22 cellular contexts compared by ENCODE assay signal in the genomic region with DNA sequence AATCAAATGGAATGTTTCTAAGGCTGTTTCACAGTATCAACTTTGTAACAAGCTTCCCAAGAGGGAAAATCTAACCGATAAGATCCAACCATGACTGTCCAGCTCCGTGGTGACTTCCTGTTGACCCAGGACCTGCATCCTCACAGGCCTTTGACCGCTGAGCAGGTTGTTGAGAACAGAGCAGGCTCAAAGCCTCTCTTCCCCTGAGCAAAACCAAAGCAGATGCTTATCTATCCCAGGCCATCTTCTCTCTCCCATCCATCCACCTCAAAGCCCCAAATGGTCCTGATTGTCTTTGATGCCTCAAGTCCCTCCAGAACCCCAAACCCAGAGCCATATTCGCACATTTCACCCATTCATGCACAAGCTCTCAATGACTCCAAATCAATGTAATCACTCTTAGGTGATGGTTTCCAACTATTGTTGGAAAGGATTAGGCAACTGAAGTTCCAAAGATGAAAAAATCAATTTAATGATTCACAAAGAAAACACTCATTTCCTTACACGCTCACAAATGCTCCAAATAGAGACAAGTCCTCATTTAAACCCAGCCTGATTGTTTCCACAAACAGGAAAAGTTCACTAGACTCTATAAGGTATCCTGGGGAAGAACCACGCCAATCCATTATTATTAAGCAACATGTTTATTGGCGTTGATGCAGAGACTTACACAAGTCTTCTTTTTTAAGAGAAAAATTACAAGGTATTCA. TPM values are rescaled to one million over a fixed set of nuclear protein-coding genes. Genes with fewer than 3 reads are reported as not detected.
DNase-seq lines count a peak whose midpoint lies in the region; ATAC-seq, FAIRE-seq and TF ChIP-seq lines count a peak whose summit lies in the region.
"Had no signal": no experiment of that assay in that cellular context is flagged by ENCODE, and none has a peak within 500 bp of the region (broad histone marks: within the 10 kb centered on the region; RNA-seq: fewer than 3 reads in every experiment).

No MANE protein-coding gene starts in this region.

- H3K79me2 ChIP-seq in HepG2 (ENCODE audit: insufficient read depth, low read length): no peaks in the 10 kb centered on the region
- H3K79me2 ChIP-seq: hepatocyte had no signal

- no peak overlapping the region for H2AFZ ChIP-seq in HepG2 (ENCODE audit: low read length)
- H2AFZ ChIP-seq: hepatocyte had no signal

- CTCF ChIA-PET in MCF 10A (lab: Yijun Ruan, JAX): interaction anchor here (0.5 to 8.2 kb wide), 20 partner anchors 11 to 443 kb away, joined by 3 to 72 read pairs (median 3); no protein-coding TSS in a partner anchor
- CTCF ChIA-PET in HepG2 (lab: Yijun Ruan, JAX; ENCODE audit: low intra/inter-chr PET ratio, low total read pairs): interaction anchor here (1.5 kb wide), 1 partner anchor 33 kb away, joined by 8 read pairs; no protein-coding TSS in a partner anchor

- no peak overlapping the region for H3K27ac Mint-ChIP-seq in MCF 10A (ENCODE audit: low read depth, unreplicated experiment)
- H3K27ac Mint-ChIP-seq in dendritic cell treated with granulocyte-macrophage colony-stimulating factor and Interleukin-4, amounts not matched to agents 40 ng/mL and 50 ng/mL, for 4 days: peak overlapping the region; percentile 30
- H3K27ac Mint-ChIP-seq: activated CD4-positive, alpha-beta T cell treated with anti-CD3 and anti-CD28 coated beads for 36 hours; activated naive CD8-positive, alpha-beta T cell treated with anti-CD3 and anti-CD28 coated beads, Interleukin-2, amount 10 ng/mL, durations not matched to agents 7 days and 5 days; H9 had no signal

- 89% methylated on average over 7 of the region's 7 CpGs for WGBS in HepG2 (ENCODE audit: low lambda C conversion rate)

- TF ChIP-seq CTCF in MCF 10A (IDR thresholded peaks at IDR 0.05; ENCODE audit: unreplicated experiment): no peak
- no peak for TF ChIP-seq CTCF in breast epithelium (IDR thresholded peaks at IDR 0.05)
- TF ChIP-seq CTCF in HepG2 (CRISPR knock-in tag; IDR thresholded peaks at IDR 0.05): no peak

- TF ChIP-seq RAD21 in HepG2 (CRISPR knock-in tag; IDR thresholded peaks at IDR 0.05): no peak

- peak overlapping the region in 1 of 2 donors; percentile 26 for H3K27ac ChIP-seq in breast epithelium
- H3K27ac ChIP-seq in HepG2 (ENCODE audit: extremely low read length, insufficient read depth, low read length): no peak overlapping the region
- H3K27ac ChIP-seq: BLaER1, transverse colon had no signal

- no peaks in the 10 kb centered on the region for H3K9me3 ChIP-seq in breast epithelium
- no peaks in the 10 kb centered on the region for H3K9me3 ChIP-seq in HepG2 (ENCODE audit: low read length)
- H3K9me3 ChIP-seq: BLaER1, transverse colon had no signal

- H3K36me3 Mint-ChIP-seq in MCF 10A (ENCODE audit: insufficient read depth, unreplicated experiment): peaks cover 10% of the 10 kb centered on the region
- peaks cover 13% of the 10 kb centered on the region for H3K36me3 Mint-ChIP-seq in dendritic cell treated with granulocyte-macrophage colony-stimulating factor and Interleukin-4, amounts not matched to agents 40 ng/mL and 50 ng/mL, for 4 days (ENCODE audit: low read depth)
- H3K36me3 Mint-ChIP-seq: activated naive CD8-positive, alpha-beta T cell treated with anti-CD3 and anti-CD28 coated beads, Interleukin-2, amount 10 ng/mL, durations not matched to agents 7 days and 5 days had no signal

- H3K4me2 ChIP-seq in HepG2 (ENCODE audit: low read depth, low read length): no peak overlapping the region
- H3K4me2 ChIP-seq: BLaER1, hepatocyte had no signal

- no peak overlapping the region for H3K4me3 ChIP-seq in breast epithelium
- no peak overlapping the region for H3K4me3 ChIP-seq in HepG2 (replicated peaks in 1 of 3; ENCODE audit: insufficient read depth in 1 of 3, low read depth in 2 of 3, low read length in 3 of 3)
- H3K4me3 ChIP-seq: BLaER1, cardiac muscle cell, hepatocyte, lung, transverse colon had no signal

- ATAC-seq in HepG2 (no peak), left lobe of liver (no peak)
- ATAC-seq: activated CD4-positive, alpha-beta T cell treated with anti-CD3 and anti-CD28 coated beads for 36 hours had no signal

- no peaks in the 10 kb centered on the region for H4K20me1 ChIP-seq in HepG2 (ENCODE audit: insufficient read depth, low read length)
- H4K20me1 ChIP-seq: BLaER1 had no signal

- H3K27me3 Mint-ChIP-seq in MCF 10A (ENCODE audit: insufficient read depth, unreplicated experiment): no peaks in the 10 kb centered on the region
- no peaks in the 10 kb centered on the region for H3K27me3 Mint-ChIP-seq in dendritic cell treated with granulocyte-macrophage colony-stimulating factor and Interleukin-4, amounts not matched to agents 40 ng/mL and 50 ng/mL, for 4 days
- H3K27me3 Mint-ChIP-seq: activated CD4-positive, alpha-beta T cell treated with anti-CD3 and anti-CD28 coated beads for 36 hours had no signal

- H3K4me1 Mint-ChIP-seq in MCF 10A (ENCODE audit: insufficient read depth, unreplicated experiment): peaks cover 30% of the 10 kb centered on the region
- H3K4me1 Mint-ChIP-seq in dendritic cell treated with granulocyte-macrophage colony-stimulating factor and Interleukin-4, amounts not matched to agents 40 ng/mL and 50 ng/mL, for 4 days (ENCODE audit: low read depth): peaks cover 68% of the 10 kb centered on the region

- H3K4me1 ChIP-seq in breast epithelium (peaks cover 7 to 21% of the 10 kb centered on the region in 2 donors), HepG2 (ENCODE audit: insufficient read depth, low read length) (peaks cover 53% of the 10 kb centered on the region)

- no peaks in the 10 kb centered on the region for H3K27me3 ChIP-seq in breast epithelium
- no peaks in the 10 kb centered on the region for H3K27me3 ChIP-seq in HepG2 (ENCODE audit: control insufficient read depth in 1 of 2, insufficient read depth in 2 of 2, low read length in 2 of 2)
- H3K27me3 ChIP-seq: BLaER1, cardiac muscle cell, hepatocyte, transverse colon had no signal

- no peak for FAIRE-seq in HepG2 (lab: Jason Lieb, UNC)
- FAIRE-seq: GM12891 had no signal

- intact Hi-C loops in MCF 10A (cut with micrococcal nuclease): no loop called here
- intact Hi-C loops in breast epithelium (cut with DNase I; ENCODE audit: low total_unique reads): no loop called here
- intact Hi-C loops in dendritic cell treated with granulocyte-macrophage colony-stimulating factor and Interleukin-4, amounts not matched to agents 40 ng/mL and 50 ng/mL, for 4 days (cut with micrococcal nuclease): no loop called here
- intact Hi-C loops in HepG2 (cut with micrococcal nuclease; ENCODE audit: unreplicated experiment): loop anchor here (10.0 kb wide), 1 partner anchor 138 kb away; no protein-coding TSS in a partner anchor

- no peaks in the 10 kb centered on the region for H3K36me3 ChIP-seq in breast epithelium
- peaks cover 6 to 24% of the 10 kb centered on the region in 2 experiments; a peak in 4 of 5 replicates for H3K36me3 ChIP-seq in HepG2 (replicated peaks in 1 of 2; ENCODE audit: control insufficient read depth in 1 of 2, insufficient read depth in 2 of 2, low read length in 2 of 2)
- H3K36me3 ChIP-seq: BLaER1, transverse colon had no signal

- H3K4me3 Mint-ChIP-seq in MCF 10A (ENCODE audit: unreplicated experiment): no peak overlapping the region
- H3K4me3 Mint-ChIP-seq in dendritic cell treated with granulocyte-macrophage colony-stimulating factor and Interleukin-4, amounts not matched to agents 40 ng/mL and 50 ng/mL, for 4 days: no peak overlapping the region
- H3K4me3 Mint-ChIP-seq: activated CD4-positive, alpha-beta T cell treated with anti-CD3 and anti-CD28 coated beads for 36 hours; activated naive CD8-positive, alpha-beta T cell treated with anti-CD3 and anti-CD28 coated beads, Interleukin-2, amount 10 ng/mL, durations not matched to agents 7 days and 5 days; H9 had no signal

- POLR2A ChIA-PET in MCF 10A (lab: Yijun Ruan, JAX): interaction anchor here (0.6 to 0.7 kb wide), 3 partner anchors 17 to 1091 kb away, joined by 3 to 5 read pairs (median 3); no protein-coding TSS in a partner anchor
- POLR2A ChIA-PET in HepG2 (lab: Yijun Ruan, JAX): interaction anchor here (1.0 kb wide), 1 partner anchor 49 kb away, joined by 4 read pairs; the partner anchor contains the start of gene C11orf58

- no peaks in the 10 kb centered on the region for H3K9me3 Mint-ChIP-seq in MCF 10A (ENCODE audit: unreplicated experiment)
- H3K9me3 Mint-ChIP-seq in dendritic cell treated with granulocyte-macrophage colony-stimulating factor and Interleukin-4, amounts not matched to agents 40 ng/mL and 50 ng/mL, for 4 days: no peaks in the 10 kb centered on the region
- H3K9me3 Mint-ChIP-seq: activated naive CD8-positive, alpha-beta T cell treated with anti-CD3 and anti-CD28 coated beads, Interleukin-2, amount 10 ng/mL, durations not matched to agents 7 days and 5 days; H9 had no signal

- H3K9ac ChIP-seq in HepG2 (ENCODE audit: insufficient read depth, low read depth, low read length): no peak overlapping the region
- H3K9ac ChIP-seq: BLaER1 had no signal

- in situ Hi-C loops in HepG2 (cut with HindIII; ENCODE audit: extremely low pct_ligation_motif_present, low pct_unique_long_range_greater_than_20kb): no loop called here

- BruUV-seq in MCF 10A (replicated peaks; lab: Mats Ljungman, UMichigan) (no TSS peak), HepG2 (replicated peaks; lab: Mats Ljungman, UMichigan) (no TSS peak)

- TF ChIP-seq POLR2A in breast epithelium (IDR thresholded peaks at IDR 0.05) (no peak), HepG2 (IDR thresholded peaks at IDR 0.05; ENCODE audit: insufficient read depth in 1 of 2, low read depth in 2 of 2, low read length in 2 of 2) (no peak)

- DNase-seq in MCF 10A (ENCODE audit: unreplicated experiment) (peak; percentile 39), breast epithelium (ENCODE audit: low spot score in 2 of 2) (no peak), HepG2 (ENCODE audit: low spot score) (no peak), SKM-1 (lab: John Stamatoyannopoulos, UW; ENCODE audit: unreplicated experiment) (no peak), left lobe of liver (ENCODE audit: low spot score) (no peak), NCI-H345 (lab: John Stamatoyannopoulos, UW) (no peak)
- DNase-seq in activated naive CD4-positive, alpha-beta T cell (lab: John Stamatoyannopoulos, UW): no peak
- DNase-seq: 8988T; activated CD4-positive, alpha-beta T cell treated with anti-CD3 and anti-CD28 coated beads for 36 hours; activated naive CD8-positive, alpha-beta T cell treated with anti-CD3 and anti-CD28 coated beads, Interleukin-2, amount 10 ng/mL, durations not matched to agents 7 days and 5 days; effector CD4-positive, alpha-beta T cell; H9; NCI-H1930; stimulated activated CD4-positive, alpha-beta T cell treated with anti-CD3 and anti-CD28 coated beads, Interleukin-1b, Interleukin-23, amount 100 ng/mL, for 48 hours; stimulated activated naive CD4-positive, alpha-beta T cell treated with Interleukin-2 at 50 U/mL for 16 hours; transverse colon had no signal

- TF ChIP-seq EP300 in HepG2 (IDR thresholded peaks at IDR 0.05; ENCODE audit: low read depth in 2 of 2, low read length in 2 of 2): no peak
- TF ChIP-seq EP300 in HepG2 (CRISPR knock-in tag; IDR thresholded peaks at IDR 0.05; ENCODE audit: borderline replicate concordance): no peak

RNA-seq across cellular contexts. Expression of gene C11orf58, which starts 48.7 kb away (rescaled TPM):
- 230 and 249 TPM in 2 replicates for total RNA-seq in MCF 10A (2022)
- total RNA-seq in breast epithelium: 100 to 1,000 TPM; 183 to 207 (median 197) TPM
- total RNA-seq in HepG2 (2016; rRNA removed; fragmentation: Illumina TruSeq; extraction: Trizol): 167 and 271 TPM in 2 replicates
- total RNA-seq in HepG2 (2016; cell fraction: cytosol; rRNA removed; fragmentation: Illumina TruSeq; extraction: Trizol; ENCODE audit: low read depth): 28.7 and 31.1 TPM in 2 replicates
- 172 and 267 TPM in 2 replicates for total RNA-seq in HepG2 (2016; cell fraction: insoluble cytoplasmic fraction; rRNA removed; fragmentation: Illumina TruSeq; extraction: Trizol)
- total RNA-seq in HepG2 (2016; cell fraction: membrane; rRNA removed; fragmentation: Illumina TruSeq; extraction: Trizol): 54.6 and 66.3 TPM in 2 replicates
- 102 and 105 TPM in 2 replicates for total RNA-seq in HepG2 (2016; cell fraction: nucleus; rRNA removed; fragmentation: Illumina TruSeq; extraction: Trizol)
- 65.8 and 83.8 TPM in 2 replicates for polyA plus RNA-seq in HepG2 (2011; rRNA removed)
- polyA plus RNA-seq in HepG2 (2011; cell fraction: cytosol; rRNA removed): 48.8 and 63.9 TPM in 2 replicates
- polyA plus RNA-seq in HepG2 (2011; cell fraction: nucleus; rRNA removed): 32.9 and 41.1 TPM in 2 replicates
- polyA plus RNA-seq in HepG2 (2012): 122 and 187 TPM in 2 replicates
- 28.9 and 36.4 TPM in 2 replicates for polyA plus RNA-seq in HepG2 (2016; cell fraction: cytosol; fragmentation: Illumina TruSeq; extraction: Trizol; ENCODE audit: low read depth)
- 352 and 397 TPM in 2 replicates for polyA plus RNA-seq in HepG2 (2016; cell fraction: insoluble cytoplasmic fraction; fragmentation: Illumina TruSeq; extraction: Trizol; ENCODE audit: low read depth)
- polyA plus RNA-seq in HepG2 (2016; cell fraction: membrane; fragmentation: Illumina TruSeq; extraction: Trizol; ENCODE audit: low read depth): 50.7 and 60.3 TPM in 2 replicates
- 149 and 156 TPM in 2 replicates for polyA plus RNA-seq in HepG2 (2016; cell fraction: nucleus; fragmentation: Illumina TruSeq; extraction: Trizol; ENCODE audit: insufficient read depth, low read depth)
- 55.1 and 86.4 TPM in 2 replicates for polyA minus RNA-seq in HepG2 (2011; rRNA and poly(A)+ RNA removed; ENCODE audit: low replicate concordance)
- polyA minus RNA-seq in HepG2 (2011; cell fraction: cytosol; rRNA and poly(A)+ RNA removed): 84.8 and 85.0 TPM in 2 replicates
- polyA minus RNA-seq in HepG2 (2011; cell fraction: nucleus; rRNA and poly(A)+ RNA removed): 86.7 and 87.2 TPM in 2 replicates
- 51.0 TPM for total RNA-seq in left lobe of liver
